Comparison of ENCODE assay signal across 10 cellular contexts in the genomic region with DNA sequence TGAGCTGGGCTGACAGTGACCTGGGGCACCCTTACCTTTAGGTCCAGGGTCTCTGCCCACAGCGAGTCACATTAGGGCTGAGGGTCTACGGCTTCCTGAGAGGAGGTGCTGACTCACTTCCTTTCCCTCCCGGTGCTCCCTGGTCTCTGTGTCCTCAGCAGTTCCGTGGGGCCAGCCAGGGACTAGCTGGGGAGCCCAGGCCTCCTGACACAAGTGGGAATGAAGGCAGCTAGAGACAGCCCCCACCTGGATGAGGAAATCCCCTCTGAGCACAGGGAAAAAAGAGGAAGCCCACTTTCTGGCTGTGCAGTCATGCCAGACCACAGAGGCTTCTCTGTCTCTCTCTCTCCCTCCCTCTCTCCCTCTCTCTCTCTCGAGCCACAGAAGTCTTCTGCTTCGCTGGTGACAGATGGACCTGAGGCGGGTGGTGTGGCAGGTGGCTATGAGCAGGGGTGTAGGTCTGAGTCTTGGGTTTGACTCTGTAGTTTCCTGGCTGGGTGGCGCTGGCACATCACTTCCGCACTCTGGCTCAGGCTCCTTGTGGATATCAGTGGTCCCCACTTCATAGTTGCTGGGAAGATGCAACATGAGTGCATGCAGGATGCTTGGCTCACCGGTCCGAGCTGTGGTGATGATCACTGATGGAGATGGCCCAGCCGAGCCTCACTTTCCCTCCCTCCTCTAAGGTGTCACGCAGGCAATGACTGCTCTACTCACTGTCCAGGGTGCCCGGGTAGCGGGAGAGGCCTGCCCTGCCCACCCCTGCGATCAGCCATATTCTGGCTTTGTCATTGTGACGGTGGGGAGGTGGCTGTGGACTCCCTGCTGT. TPM values are rescaled to one million over a fixed set of nuclear protein-coding genes. Genes with fewer than 3 reads are reported as not detected.
A peak's percentile ranks its signal among the peaks of the same experiment; 100 is the strongest.
DNase-seq lines count a peak whose midpoint lies in the region; ATAC-seq lines count a peak whose summit lies in the region.
"Had no signal": no experiment of that assay in that cellular context is flagged by ENCODE, and none has a peak within 500 bp of the region (broad histone marks: within the 10 kb centered on the region; RNA-seq: fewer than 3 reads in every experiment).

No MANE protein-coding gene starts in this region.

- no peak for ATAC-seq in activated CD4-positive, CD25-positive, alpha-beta regulatory T cell treated with anti-CD3 and anti-CD28 coated beads, Interleukin-2, amount 50 U/mL, for 24 hours
- ATAC-seq in GM21526 (IDR thresholded peaks at IDR 0.05; ENCODE audit: low FRiP score, unreplicated experiment), result no peak

- no peak overlapping the region for H3K4me3 ChIP-seq in H7 (ENCODE audit: insufficient read depth, low read depth, low read length)
- H3K4me3 ChIP-seq: SJSA1 had no signal

- H3K36me3 ChIP-seq in H7 (replicated peaks; ENCODE audit: control insufficient read depth, insufficient read depth, low read length), result no peaks in the 10 kb centered on the region; the same call in none of the 2 replicates

- H3K27me3 ChIP-seq in H7 (ENCODE audit: control insufficient read depth, insufficient read depth, low read length), result peaks cover 3% of the 10 kb centered on the region; the same call in 1 of the 2 replicates
- H3K27me3 ChIP-seq: SJSA1 had no signal

- DNase-seq in EL (peak; percentile 73), H7 (peak; percentile 43), SKM-1 (lab: John Stamatoyannopoulos, UW; ENCODE audit: unreplicated experiment) (peak; percentile 82), kidney tubule cell (ENCODE audit: low spot score) (peak; percentile 83)
- no peak for DNase-seq in activated CD4-positive, alpha-beta T cell treated with anti-CD3 and anti-CD28 coated beads, Interleukin-2, amount 50 U/mL, for 4 hours
- DNase-seq in NK-92 treated with Interleukin-12 subunit alpha and Interleukin-12 subunit beta, amount 100 ng/mL, for 24 hours (lab: John Stamatoyannopoulos, UW), result no peak
- DNase-seq: stimulated activated CD4-positive, alpha-beta T cell treated with anti-CD3 and anti-CD28 coated beads, Interleukin-12 subunit alpha, Interleukin-12 subunit beta, amount 100 ng/mL, for 4 hours had no signal

RNA-seq across cellular contexts. Expression of gene SLC66A1, which starts 3.5 kb away (rescaled TPM):
- 25.7 and 29.5 TPM in 2 replicates for total RNA-seq in H7 (2014; rRNA removed; shearing (Covaris generic))

RNA-seq across cellular contexts. Expression of gene AKR7A2, which starts 3.6 kb away (rescaled TPM):
- total RNA-seq in H7 (2014; rRNA removed; shearing (Covaris generic)), result 90.2 and 92.4 TPM in 2 replicates

RNA-seq across cellular contexts. Expression of gene AKR7A3, which starts 27.0 kb away (rescaled TPM):
- 0.69 and 1.8 TPM in 2 replicates for total RNA-seq in H7 (2014; rRNA removed; shearing (Covaris generic))

Comparison
In these comparisons a context has a peak if more than half of its experiments do, and no peak if none do; other contexts are left out.
1. DNase-seq: peak in EL (single experiment), H7 (single experiment), SKM-1 (single experiment) and kidney tubule cell (single experiment); none in activated CD4-positive, alpha-beta T cell treated with anti-CD3 and anti-CD28 coated beads, Interleukin-2, amount 50 U/mL, for 4 hours (0 of 2) and NK-92 treated with Interleukin-12 subunit alpha and Interleukin-12 subunit beta, amount 100 ng/mL, for 24 hours (single experiment).